Comparison of ENCODE assay signal across 11 cellular contexts in genomic region chr12:120783197-120783596, GRCh38. TPM values are rescaled to one million over a fixed set of nuclear protein-coding genes. Genes with fewer than 3 reads are reported as not detected.
A peak's percentile ranks its signal among the peaks of the same experiment; 100 is the strongest.
DNase-seq lines count a peak whose midpoint lies in the region; ATAC-seq and TF ChIP-seq lines count a peak whose summit lies in the region.
"Had no signal": no experiment of that assay in that cellular context is flagged by ENCODE, and none has a peak within 500 bp of the region (broad histone marks: within the 10 kb centered on the region; RNA-seq: fewer than 3 reads in every experiment).

No MANE protein-coding gene starts in this region.

- peaks cover 49% of the 10 kb centered on the region for H3K36me3 ChIP-seq in lower lobe of right lung

- TF ChIP-seq CTCF in CD14-positive monocyte (IDR thresholded peaks at IDR 0.05), result no peak
- TF ChIP-seq CTCF in lower lobe of right lung (IDR thresholded peaks at IDR 0.05), result no peak
- TF ChIP-seq CTCF in GM13976 (IDR thresholded peaks at IDR 0.05; ENCODE audit: borderline replicate concordance, control extremely low read depth, extremely low read depth, insufficient read depth, missing control alignments), result no peak

- intact Hi-C loops in CD14-positive monocyte (cut with micrococcal nuclease) (no loop called here), lower lobe of right lung (cut with DNase I) (no loop called here)

- no peaks in the 10 kb centered on the region for H3K9me3 Mint-ChIP-seq in CD14-positive monocyte
- no peaks in the 10 kb centered on the region for H3K9me3 Mint-ChIP-seq in activated naive CD8-positive, alpha-beta T cell treated with anti-CD3 and anti-CD28 coated beads, Interleukin-2, amount 50 U/mL, for 24 hours
- H3K9me3 Mint-ChIP-seq: dendritic cell treated with granulocyte-macrophage colony-stimulating factor and Interleukin-4, amounts not matched to agents 40 ng/mL and 50 ng/mL, for 4 days; nephron progenitor cell had no signal

- H3K4me1 ChIP-seq in lower lobe of right lung, result no peaks in the 10 kb centered on the region

- no peak overlapping the region for H3K4me3 Mint-ChIP-seq in CD14-positive monocyte
- peak overlapping the region; percentile 31 for H3K4me3 Mint-ChIP-seq in activated naive CD8-positive, alpha-beta T cell treated with anti-CD3 and anti-CD28 coated beads, Interleukin-2, amount 50 U/mL, for 24 hours
- H3K4me3 Mint-ChIP-seq: dendritic cell treated with granulocyte-macrophage colony-stimulating factor and Interleukin-4, amounts not matched to agents 40 ng/mL and 50 ng/mL, for 4 days; nephron progenitor cell had no signal

- DNase-seq in CD14-positive monocyte (ENCODE audit: low spot score) (no peak), HT-29 (ENCODE audit: low spot score) (peak; percentile 18), lower lobe of right lung (no peak), cerebellum (ENCODE audit: low spot score) (no peak), GM13976 (ENCODE audit: low spot score) (no peak)
- DNase-seq in activated naive CD8-positive, alpha-beta T cell treated with anti-CD3 and anti-CD28 coated beads, Interleukin-2, amount 50 U/mL, for 24 hours, result no peak
- DNase-seq: NCI-H146, nephron progenitor cell had no signal

- peaks cover 10% of the 10 kb centered on the region for H3K4me1 Mint-ChIP-seq in CD14-positive monocyte
- peaks cover 30% of the 10 kb centered on the region for H3K4me1 Mint-ChIP-seq in activated naive CD8-positive, alpha-beta T cell treated with anti-CD3 and anti-CD28 coated beads, Interleukin-2, amount 50 U/mL, for 24 hours
- H3K4me1 Mint-ChIP-seq: nephron progenitor cell had no signal

- peak; percentile 70 for ATAC-seq in activated naive CD8-positive, alpha-beta T cell treated with anti-CD3 and anti-CD28 coated beads, Interleukin-2, amount 50 U/mL, for 24 hours
- peak in 1 of 2 donors; percentile 21 for ATAC-seq in lower lobe of right lung
- ATAC-seq in HG03108 (IDR thresholded peaks at IDR 0.05; ENCODE audit: unreplicated experiment), result no peak
- no peak for ATAC-seq in HG03469 (IDR thresholded peaks at IDR 0.05; ENCODE audit: unreplicated experiment)

- peaks cover 35 to 53% of the 10 kb centered on the region in 2 donors for H3K36me3 Mint-ChIP-seq in CD14-positive monocyte
- H3K36me3 Mint-ChIP-seq in activated naive CD8-positive, alpha-beta T cell treated with anti-CD3 and anti-CD28 coated beads, Interleukin-2, amount 50 U/mL, for 24 hours (ENCODE audit: low read depth), result peaks cover 27% of the 10 kb centered on the region

- no peaks in the 10 kb centered on the region for H3K27me3 Mint-ChIP-seq in CD14-positive monocyte (ENCODE audit: low read depth in 3 of 3)
- no peaks in the 10 kb centered on the region for H3K27me3 Mint-ChIP-seq in activated naive CD8-positive, alpha-beta T cell treated with anti-CD3 and anti-CD28 coated beads, Interleukin-2, amount 50 U/mL, for 24 hours
- H3K27me3 Mint-ChIP-seq: dendritic cell treated with granulocyte-macrophage colony-stimulating factor and Interleukin-4, amounts not matched to agents 40 ng/mL and 50 ng/mL, for 4 days had no signal

- H3K4me3 ChIP-seq in lower lobe of right lung, result no peak overlapping the region

- H3K27ac Mint-ChIP-seq in CD14-positive monocyte, result peak overlapping the region in 4 of 7 donors; percentile 0 to 45 (median 27)
- H3K27ac Mint-ChIP-seq in activated naive CD8-positive, alpha-beta T cell treated with anti-CD3 and anti-CD28 coated beads, Interleukin-2, amount 50 U/mL, for 24 hours, result peak overlapping the region; percentile 82
- H3K27ac Mint-ChIP-seq: dendritic cell treated with granulocyte-macrophage colony-stimulating factor and Interleukin-4, amounts not matched to agents 40 ng/mL and 50 ng/mL, for 4 days; nephron progenitor cell had no signal

- no peaks in the 10 kb centered on the region for H3K27me3 ChIP-seq in lower lobe of right lung (ENCODE audit: low read depth)

- no peaks in the 10 kb centered on the region for H3K9me3 ChIP-seq in lower lobe of right lung

- in situ Hi-C loops in GM13976 (cut with MboI; ENCODE audit: low sequenced_read_pairs, unreplicated experiment), result no loop called here

- peak overlapping the region; percentile 19 for H3K27ac ChIP-seq in lower lobe of right lung

RNA-seq across cellular contexts. Expression of gene ACADS, which starts 57.6 kb away (rescaled TPM):
- polyA plus RNA-seq in CD14-positive monocyte, result 10 to 100 TPM; 18.2 to 25.1 TPM
- 11.9 and 28.4 TPM in 2 replicates for total RNA-seq in HT-29 (2014; rRNA removed; shearing (Covaris generic))
- total RNA-seq in lower lobe of right lung (24.4 TPM), cerebellum (3.3 TPM)
